ENCODE assay signal across 1 cellular context in genomic region chr2:9558948-9559381, GRCh38.
TF ChIP-seq lines count a peak whose summit lies in the region.

No MANE protein-coding gene starts in this region.

TF ChIP-seq in GM23338, 12 proteins besides CTCF, POLR2A, EP300 and RAD21 (continued from another document):
- no peak for TF ChIP-seq JUNB (IDR thresholded peaks at IDR 0.05; ENCODE audit: unreplicated experiment)
- no peak for TF ChIP-seq POLR2AphosphoS5 (IDR thresholded peaks at IDR 0.05; ENCODE audit: low read depth)
- no peak for TF ChIP-seq NANOG (IDR thresholded peaks at IDR 0.05; ENCODE audit: borderline replicate concordance)
